1 cellular context compared by ENCODE assay signal in genomic region chr20:1800777-1801176, GRCh38.
A peak's percentile ranks its signal among the peaks of the same experiment; 100 is the strongest.
TF ChIP-seq lines count a peak whose summit lies in the region.

No MANE protein-coding gene starts in this region.

TF ChIP-seq in GM12878, 131 proteins besides CTCF, POLR2A, EP300 and RAD21 (continued from another document):
- no peak for TF ChIP-seq NKRF (conservative IDR thresholded peaks at IDR 0.05)
- peak; percentile 60; the same call in 1 of the 2 replicates for TF ChIP-seq MEF2A (IDR thresholded peaks at IDR 0.05; ENCODE audit: insufficient read depth, low read depth, low read length)
- TF ChIP-seq SMC3 (IDR thresholded peaks at IDR 0.05; ENCODE audit: borderline replicate concordance, low read length), result peak; percentile 28; the same call in 1 of the 2 replicates
- TF ChIP-seq TCF12 (IDR thresholded peaks at IDR 0.05; ENCODE audit: low read depth, low read length), result no peak
- TF ChIP-seq RELB (IDR thresholded peaks at IDR 0.05; ENCODE audit: low read depth), result no peak
- TF ChIP-seq, protein P1, sequence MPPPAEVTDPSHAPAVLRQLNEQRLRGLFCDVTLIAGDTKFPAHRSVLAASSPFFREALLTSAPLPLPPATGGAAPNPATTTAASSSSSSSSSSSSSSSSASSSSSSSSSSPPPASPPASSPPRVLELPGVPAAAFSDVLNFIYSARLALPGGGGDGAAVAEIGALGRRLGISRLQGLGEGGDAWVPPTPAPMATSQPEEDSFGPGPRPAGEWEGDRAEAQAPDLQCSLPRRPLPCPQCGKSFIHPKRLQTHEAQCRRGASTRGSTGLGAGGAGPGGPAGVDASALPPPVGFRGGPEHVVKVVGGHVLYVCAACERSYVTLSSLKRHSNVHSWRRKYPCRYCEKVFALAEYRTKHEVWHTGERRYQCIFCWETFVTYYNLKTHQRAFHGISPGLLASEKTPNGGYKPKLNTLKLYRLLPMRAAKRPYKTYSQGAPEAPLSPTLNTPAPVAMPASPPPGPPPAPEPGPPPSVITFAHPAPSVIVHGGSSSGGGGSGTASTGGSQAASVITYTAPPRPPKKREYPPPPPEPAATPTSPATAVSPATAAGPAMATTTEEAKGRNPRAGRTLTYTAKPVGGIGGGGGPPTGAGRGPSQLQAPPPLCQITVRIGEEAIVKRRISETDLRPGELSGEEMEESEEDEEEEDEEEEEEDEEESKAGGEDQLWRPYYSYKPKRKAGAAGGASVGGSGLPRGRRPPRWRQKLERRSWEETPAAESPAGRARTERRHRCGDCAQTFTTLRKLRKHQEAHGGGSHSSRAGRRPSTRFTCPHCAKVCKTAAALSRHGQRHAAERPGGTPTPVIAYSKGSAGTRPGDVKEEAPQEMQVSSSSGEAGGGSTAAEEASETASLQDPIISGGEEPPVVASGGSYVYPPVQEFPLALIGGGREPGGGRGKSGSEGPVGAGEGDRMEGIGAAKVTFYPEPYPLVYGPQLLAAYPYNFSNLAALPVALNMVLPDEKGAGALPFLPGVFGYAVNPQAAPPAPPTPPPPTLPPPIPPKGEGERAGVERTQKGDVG (CRISPR knock-in tag; IDR thresholded peaks at IDR 0.05), result no peak
- no peak for TF ChIP-seq MXI1 (IDR thresholded peaks at IDR 0.05; ENCODE audit: low read depth, low read length)
- TF ChIP-seq NFYA (IDR thresholded peaks at IDR 0.05; ENCODE audit: borderline replicate concordance, low read depth, low read length), result no peak
- no peak for TF ChIP-seq ATF7 (IDR thresholded peaks at IDR 0.05; ENCODE audit: low read depth)
- TF ChIP-seq, protein P2, sequence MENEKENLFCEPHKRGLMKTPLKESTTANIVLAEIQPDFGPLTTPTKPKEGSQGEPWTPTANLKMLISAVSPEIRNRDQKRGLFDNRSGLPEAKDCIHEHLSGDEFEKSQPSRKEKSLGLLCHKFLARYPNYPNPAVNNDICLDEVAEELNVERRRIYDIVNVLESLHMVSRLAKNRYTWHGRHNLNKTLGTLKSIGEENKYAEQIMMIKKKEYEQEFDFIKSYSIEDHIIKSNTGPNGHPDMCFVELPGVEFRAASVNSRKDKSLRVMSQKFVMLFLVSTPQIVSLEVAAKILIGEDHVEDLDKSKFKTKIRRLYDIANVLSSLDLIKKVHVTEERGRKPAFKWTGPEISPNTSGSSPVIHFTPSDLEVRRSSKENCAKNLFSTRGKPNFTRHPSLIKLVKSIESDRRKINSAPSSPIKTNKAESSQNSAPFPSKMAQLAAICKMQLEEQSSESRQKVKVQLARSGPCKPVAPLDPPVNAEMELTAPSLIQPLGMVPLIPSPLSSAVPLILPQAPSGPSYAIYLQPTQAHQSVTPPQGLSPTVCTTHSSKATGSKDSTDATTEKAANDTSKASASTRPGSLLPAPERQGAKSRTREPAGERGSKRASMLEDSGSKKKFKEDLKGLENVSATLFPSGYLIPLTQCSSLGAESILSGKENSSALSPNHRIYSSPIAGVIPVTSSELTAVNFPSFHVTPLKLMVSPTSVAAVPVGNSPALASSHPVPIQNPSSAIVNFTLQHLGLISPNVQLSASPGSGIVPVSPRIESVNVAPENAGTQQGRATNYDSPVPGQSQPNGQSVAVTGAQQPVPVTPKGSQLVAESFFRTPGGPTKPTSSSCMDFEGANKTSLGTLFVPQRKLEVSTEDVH (IDR thresholded peaks at IDR 0.05; ENCODE audit: low read depth, partially characterized antibody), result no peak
- peak; percentile 31 for TF ChIP-seq JUNB (IDR thresholded peaks at IDR 0.05)
- no peak for TF ChIP-seq JUND (IDR thresholded peaks at IDR 0.05; ENCODE audit: low read depth, low read length)
- TF ChIP-seq MTA3 (IDR thresholded peaks at IDR 0.05; ENCODE audit: borderline replicate concordance, low read length), result no peak
